Comparison of ENCODE assay signal across 25 cellular contexts in the genomic region with DNA sequence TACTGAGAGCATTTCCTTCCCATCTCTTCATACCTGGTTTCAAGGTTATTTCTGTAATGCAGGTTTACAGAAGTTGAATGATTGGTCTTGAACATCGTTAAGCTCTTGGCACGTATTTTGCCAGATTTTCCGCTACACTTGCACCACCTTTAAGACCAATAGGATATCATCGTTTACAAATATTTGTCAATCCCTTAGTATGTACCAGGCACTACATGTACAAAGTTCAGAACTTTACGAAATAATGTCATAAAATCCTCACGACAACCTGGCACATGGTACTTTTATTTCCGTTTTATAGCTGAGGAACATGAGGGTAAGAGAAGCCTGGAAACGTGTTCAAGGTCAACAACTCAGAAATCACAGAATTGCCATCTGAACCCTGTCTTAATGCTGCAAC. TPM values are rescaled to one million over a fixed set of nuclear protein-coding genes. Genes with fewer than 3 reads are reported as not detected.
"Had no signal": no experiment of that assay in that cellular context is flagged by ENCODE, and none has a peak within 500 bp of the region (broad histone marks: within the 10 kb centered on the region; RNA-seq: fewer than 3 reads in every experiment).

No MANE protein-coding gene starts in this region.

- ATAC-seq: activated CD8-positive, alpha-beta T cell treated with anti-CD3 and anti-CD28 coated beads, Interleukin-2, amount 10 ng/mL, durations not matched to agents 7 days and 5 days had no signal

- H3K27ac ChIP-seq: PC-9, SK-N-MC, WERI-Rb-1 had no signal

- H3K27ac Mint-ChIP-seq: activated CD8-positive, alpha-beta T cell treated with anti-CD3 and anti-CD28 coated beads, Interleukin-2, amount 10 ng/mL, durations not matched to agents 7 days and 5 days; activated naive CD4-positive, alpha-beta T cell treated with anti-CD3 and anti-CD28 coated beads, Interleukin-2, amount 50 U/mL, for 24 hours; activated T-cell treated with anti-CD3 and anti-CD28 coated beads, Interleukin-2, amount 50 U/mL, for 24 hours; activated T-helper 1 cell treated with anti-CD3 and anti-CD28 coated beads, Interleukin-12 subunit alpha, Interleukin-12 subunit beta, Interleukin-2, Interleukin-4 antibody, amounts not matched to agents 30 ng/mL and 10 ng/mL and 1 ng/mL, durations not matched to agents 14 hours and 24 hours and 36 hours; brain had no signal

- H3K36me3 Mint-ChIP-seq: activated naive CD4-positive, alpha-beta T cell treated with anti-CD3 and anti-CD28 coated beads, Interleukin-2, amount 50 U/mL, for 24 hours; brain had no signal

- H3K4me3 Mint-ChIP-seq: activated CD8-positive, alpha-beta T cell treated with anti-CD3 and anti-CD28 coated beads, Interleukin-2, amount 10 ng/mL, durations not matched to agents 7 days and 5 days; activated naive CD4-positive, alpha-beta T cell treated with anti-CD3 and anti-CD28 coated beads, Interleukin-2, amount 50 U/mL, for 24 hours; activated T-cell treated with anti-CD3 and anti-CD28 coated beads, Interleukin-2, amount 50 U/mL, for 24 hours; activated T-helper 1 cell treated with anti-CD3 and anti-CD28 coated beads, Interleukin-12 subunit alpha, Interleukin-12 subunit beta, Interleukin-2, Interleukin-4 antibody, amounts not matched to agents 30 ng/mL and 10 ng/mL and 1 ng/mL, durations not matched to agents 14 hours and 24 hours and 36 hours; brain; central memory CD8-positive, alpha-beta T cell had no signal

- H3K4me3 ChIP-seq: PC-9, SK-N-MC had no signal

- H3K4me2 ChIP-seq: PC-9 had no signal

- H3K9me3 Mint-ChIP-seq: activated naive CD4-positive, alpha-beta T cell treated with anti-CD3 and anti-CD28 coated beads, Interleukin-2, amount 50 U/mL, for 24 hours; activated T-cell treated with anti-CD3 and anti-CD28 coated beads, Interleukin-2, amount 50 U/mL, for 24 hours; activated T-helper 1 cell treated with anti-CD3 and anti-CD28 coated beads, Interleukin-12 subunit alpha, Interleukin-12 subunit beta, Interleukin-2, Interleukin-4 antibody, amounts not matched to agents 30 ng/mL and 10 ng/mL and 1 ng/mL, durations not matched to agents 14 hours and 24 hours and 36 hours; central memory CD8-positive, alpha-beta T cell had no signal

- H2AFZ ChIP-seq: PC-9 had no signal

- DNase-seq: activated CD4-positive, alpha-beta T cell treated with anti-CD3 and anti-CD28 coated beads for 48 hours; activated CD4-positive, alpha-beta T cell treated with anti-CD3 and anti-CD28 coated beads, Interleukin-2, amount 50 U/mL, for 4 hours; activated CD4-positive, CD25-positive, alpha-beta regulatory T cell treated with anti-CD3 and anti-CD28 coated beads, Interleukin-2, amount 50 U/mL, for 72 hours; activated CD8-positive, alpha-beta T cell treated with anti-CD3 and anti-CD28 coated beads, Interleukin-2, amount 10 ng/mL, durations not matched to agents 7 days and 5 days; activated effector memory CD4-positive, alpha-beta T cell treated with Interleukin-2 at 50 U/mL for 16 hours; activated naive CD4-positive, alpha-beta T cell; activated T-cell treated with anti-CD3 and anti-CD28 coated beads, Interleukin-2, amount 50 U/mL, for 24 hours; amniotic stem cell; MM.1S; NCI-H1105; NCI-H1436; NCI-H1694 treated with DMSO at 0.1 percent for 48 hours; NCI-H2029 treated with DMSO at 0.1 percent for 48 hours; NCI-H345; NCI-H510A; NCI-H526 treated with DMSO at 0.1 percent for 48 hours; PC-9; T-helper 1 cell; WERI-Rb-1 had no signal

RNA-seq across cellular contexts. Expression of a gene that starts 45.8 kb away (rescaled TPM):
- total RNA-seq: activated CD8-positive, alpha-beta T cell treated with anti-CD3 and anti-CD28 coated beads, Interleukin-2, amount 10 ng/mL, durations not matched to agents 7 days and 5 days; activated T-helper 1 cell treated with anti-CD3 and anti-CD28 coated beads, Interleukin-12 subunit alpha, Interleukin-12 subunit beta, Interleukin-2, Interleukin-4 antibody, amounts not matched to agents 30 ng/mL and 10 ng/mL and 1 ng/mL, durations not matched to agents 14 hours and 24 hours and 36 hours; T-helper 2 cell treated with Interferon-gamma antibody and Interleukin-4, amounts not matched to agents 100 ng/mL and 5 ng/mL, for 36 hours had no signal
